In the genomic region with DNA sequence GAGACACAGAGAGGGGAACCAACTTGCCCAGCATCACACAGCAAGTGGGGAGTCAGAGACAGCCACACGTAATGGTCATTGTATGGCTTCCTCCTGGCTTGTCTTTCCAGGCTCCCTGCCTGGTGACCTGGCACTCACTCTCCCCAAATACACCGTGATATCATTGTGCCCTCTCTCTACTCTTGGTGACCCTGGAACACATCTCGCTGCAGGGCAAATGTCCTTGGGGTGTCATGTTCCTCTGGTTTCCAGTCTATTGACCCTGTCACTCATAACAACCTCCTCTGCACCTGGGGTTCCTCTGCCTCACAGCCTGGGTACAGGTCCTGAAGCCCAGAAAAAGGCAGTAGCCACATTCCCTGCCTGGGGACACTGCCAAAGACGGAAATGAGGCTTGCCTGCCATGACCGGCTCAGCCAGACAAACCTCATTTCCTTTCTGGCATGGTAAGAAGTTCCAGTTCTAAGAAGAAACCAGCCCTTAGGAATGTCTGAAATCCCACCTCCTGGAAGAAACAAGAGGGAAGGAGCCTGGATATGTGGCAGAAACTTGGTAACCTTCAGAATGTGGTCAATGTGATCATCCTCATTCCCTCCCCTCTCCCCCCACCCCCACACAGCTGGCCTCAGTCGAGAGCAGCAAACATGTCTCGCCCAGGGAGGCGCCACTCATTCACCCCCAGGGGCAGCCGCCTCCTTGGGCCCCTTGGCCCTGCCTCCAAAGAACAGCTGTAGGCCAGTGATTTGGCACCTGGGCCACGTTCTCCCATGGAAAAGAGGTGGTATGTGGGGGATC, we compare ENCODE assay signal across 8 cellular contexts. TPM values are rescaled to one million over a fixed set of nuclear protein-coding genes. Genes with fewer than 3 reads are reported as not detected.
DNase-seq lines count a peak whose midpoint lies in the region; ATAC-seq and TF ChIP-seq lines count a peak whose summit lies in the region.

No MANE protein-coding gene starts in this region.

- TF ChIP-seq RAD21 in IMR-90 (IDR thresholded peaks at IDR 0.05; ENCODE audit: low read length), result no peak

- WGBS in IMR-90 (ENCODE audit: extremely low coverage in 2 of 2, insufficient read length in 1 of 2), 2 experiments, result no CpG with 5 or more reads among the region's 10 CpGs

- peak overlapping the region; percentile 80 for H4K91ac ChIP-seq in IMR-90 (ENCODE audit: insufficient read depth, low read depth, low read length)

- H3K18ac ChIP-seq in IMR-90 (ENCODE audit: low read depth, low read length), result peak overlapping the region; percentile 82

- H3K9me3 ChIP-seq in IMR-90 (ENCODE audit: control insufficient read depth, insufficient read depth, low read length) (no peaks in the 10 kb centered on the region), thoracic aorta (no peaks in the 10 kb centered on the region)

- no peaks in the 10 kb centered on the region for H3K4me1 Mint-ChIP-seq in central memory CD8-positive, alpha-beta T cell

- peak overlapping the region; percentile 72 for H2AFZ ChIP-seq in IMR-90 (replicated peaks; ENCODE audit: low read length, poor library complexity)

- peak overlapping the region; percentile 76 for H2AK5ac ChIP-seq in IMR-90 (ENCODE audit: low read depth, low read length)

- peak overlapping the region; percentile 62 for H3K4ac ChIP-seq in IMR-90 (ENCODE audit: low read depth, low read length)

- H3K27me3 ChIP-seq in IMR-90 (ENCODE audit: control insufficient read depth, insufficient read depth, low read length) (no peaks in the 10 kb centered on the region), thoracic aorta (replicated peaks; ENCODE audit: insufficient read depth) (no peaks in the 10 kb centered on the region)

- H2BK5ac ChIP-seq in IMR-90 (ENCODE audit: low read depth, low read length, poor library complexity, severe bottlenecking), result peak overlapping the region; percentile 73

- peak overlapping the region; percentile 2; the same call in 1 of the 2 replicates for H3K56ac ChIP-seq in IMR-90 (ENCODE audit: extremely low read depth, insufficient read depth, low read length)

- H2BK15ac ChIP-seq in IMR-90 (ENCODE audit: low read depth, low read length), result peak overlapping the region; percentile 83; the same call in 2 of the 3 replicates

- peak overlapping the region; percentile 75; the same call in 1 of the 2 replicates for H3K23ac ChIP-seq in IMR-90 (ENCODE audit: low read depth, low read length)

- no peaks in the 10 kb centered on the region for H3K9me3 Mint-ChIP-seq in central memory CD8-positive, alpha-beta T cell

- intact Hi-C loops in IMR-90 (cut with micrococcal nuclease), result loop anchor here (2.0 kb wide), 1 partner anchor 26 kb away; no protein-coding TSS in a partner anchor
- intact Hi-C loops in left colon (cut with DNase I, micrococcal nuclease), result no loop called here

- TF ChIP-seq POLR2A in IMR-90 (IDR thresholded peaks at IDR 0.05; ENCODE audit: low read depth, low read length), result no peak

- H4K5ac ChIP-seq in IMR-90 (ENCODE audit: low read depth, low read length), result peak overlapping the region; percentile 91

- peak overlapping the region; percentile 68 for H2BK20ac ChIP-seq in IMR-90 (ENCODE audit: low read depth, low read length)

- H3K4me1 ChIP-seq in IMR-90 (ENCODE audit: control insufficient read depth, insufficient read depth, low read length) (peaks cover 18% of the 10 kb centered on the region), thoracic aorta (ENCODE audit: control insufficient read depth in 1 of 2, low read depth in 2 of 2) (peaks cover 12 to 25% of the 10 kb centered on the region in 2 donors)

- peak overlapping the region; percentile 29 for H2AK9ac ChIP-seq in IMR-90 (replicated peaks; ENCODE audit: low read depth, low read length, poor library complexity)

- peak overlapping the region; percentile 86 for H3K27ac ChIP-seq in IMR-90 (ENCODE audit: insufficient read depth, low read length)
- H3K27ac ChIP-seq in thoracic aorta, result peak overlapping the region; percentile 82 to 83

- peaks cover 23% of the 10 kb centered on the region for H3K36me3 Mint-ChIP-seq in central memory CD8-positive, alpha-beta T cell (ENCODE audit: insufficient read depth)

- peak; percentile 77 for ATAC-seq in IMR-90 (ENCODE audit: low read depth)
- no peak for ATAC-seq in central memory CD8-positive, alpha-beta T cell (replicated peaks; ENCODE audit: extremely low read depth, poor library complexity, severe bottlenecking)
- ATAC-seq in left colon, result peak; percentile 10
- peak; percentile 50 for ATAC-seq in thoracic aorta (ENCODE audit: insufficient number of reproducible peaks, low FRiP score, low read depth)
- no peak for ATAC-seq in HG02798 (IDR thresholded peaks at IDR 0.05; ENCODE audit: poor library complexity, unreplicated experiment)

- no peak overlapping the region for H3K4me3 ChIP-seq in IMR-90 (ENCODE audit: insufficient read depth, low read depth, low read length)
- peak overlapping the region; percentile 31 for H3K4me3 ChIP-seq in thoracic aorta

- H3K9me1 ChIP-seq in IMR-90 (ENCODE audit: insufficient read depth, low read length), result peaks cover 25% of the 10 kb centered on the region

- H3K4me2 ChIP-seq in IMR-90 (ENCODE audit: low read depth, low read length), result peak overlapping the region; percentile 2; the same call in 1 of the 2 replicates

- CTCF ChIA-PET in IMR-90 (lab: Yijun Ruan, JAX), result interaction anchor here (1.0 kb wide), 1 partner anchor 119 kb away, joined by 4 read pairs; no protein-coding TSS in a partner anchor

- POLR2A ChIA-PET in IMR-90 (lab: Charles Lee; ENCODE audit: unreplicated experiment), result no interaction called here

- TF ChIP-seq CTCF in IMR-90 (conservative IDR thresholded peaks at IDR 0.05; ENCODE audit: low read depth, low read length) (no peak), thoracic aorta (IDR thresholded peaks at IDR 0.05) (no peak)

- in situ Hi-C loops in IMR-90 (cut with MboI; ENCODE audit: low sequenced_read_pairs), result no loop called here

- H3K79me1 ChIP-seq in IMR-90 (ENCODE audit: low read depth in 1 of 2, low read length in 2 of 2), result peaks cover 0 to 22% of the 10 kb centered on the region in 2 experiments; a peak in 1 of 4 replicates

- peak overlapping the region; percentile 28 for H2BK120ac ChIP-seq in IMR-90 (ENCODE audit: low read depth, low read length)

- no peaks in the 10 kb centered on the region for H3K27me3 Mint-ChIP-seq in central memory CD8-positive, alpha-beta T cell

- dilution Hi-C loops in IMR-90 (cut with HindIII; ENCODE audit: low sequenced_read_pairs, unreplicated experiment), result no loop called here

- H4K8ac ChIP-seq in IMR-90 (ENCODE audit: low read depth in 2 of 2, low read length in 2 of 2), result peak overlapping the region; percentile 83 to 88

- DNase-seq in IMR-90 (peak; percentile 89), left colon (no peak), thoracic aorta (ENCODE audit: low spot score) (no peak), RPMI8226 (no peak), HuH-7 (ENCODE audit: low spot score) (no peak)
- DNase-seq in central memory CD8-positive, alpha-beta T cell (ENCODE audit: low spot score in 2 of 2), result no peak
- no peak for DNase-seq in activated CD4-positive, alpha-beta T cell treated with anti-CD3 and anti-CD28 coated beads for 4 hours

- H3K36me3 ChIP-seq in IMR-90 (ENCODE audit: control insufficient read depth, insufficient read depth, low read length) (peaks cover 7% of the 10 kb centered on the region; the same call in 1 of the 2 replicates), thoracic aorta (peaks cover 12% of the 10 kb centered on the region)

- H3K9ac ChIP-seq in IMR-90 (ENCODE audit: low read depth, low read length), result peak overlapping the region; percentile 18; the same call in 1 of the 2 replicates

- peak overlapping the region; percentile 16 for H3K27ac Mint-ChIP-seq in central memory CD8-positive, alpha-beta T cell (ENCODE audit: low read depth)

- BruUV-seq in IMR-90 (replicated peaks; lab: Mats Ljungman, UMichigan), result no TSS peak

- no peak overlapping the region for H3K4me3 Mint-ChIP-seq in central memory CD8-positive, alpha-beta T cell

- no peaks in the 10 kb centered on the region for H4K20me1 ChIP-seq in IMR-90 (ENCODE audit: insufficient read depth, low read length)

- H3K14ac ChIP-seq in IMR-90 (replicated peaks; ENCODE audit: low read depth, low read length), result peak overlapping the region; percentile 69

TF ChIP-seq in IMR-90, 13 proteins besides CTCF, POLR2A, EP300 and RAD21:
- no peak for TF ChIP-seq MXI1 (IDR thresholded peaks at IDR 0.05; ENCODE audit: borderline replicate concordance, low read depth, low read length)
- TF ChIP-seq MAFK (IDR thresholded peaks at IDR 0.05; ENCODE audit: low read depth, low read length), result no peak
- no peak for TF ChIP-seq SMC3 (IDR thresholded peaks at IDR 0.05; ENCODE audit: low read depth, low read length)
- TF ChIP-seq, protein P1, sequence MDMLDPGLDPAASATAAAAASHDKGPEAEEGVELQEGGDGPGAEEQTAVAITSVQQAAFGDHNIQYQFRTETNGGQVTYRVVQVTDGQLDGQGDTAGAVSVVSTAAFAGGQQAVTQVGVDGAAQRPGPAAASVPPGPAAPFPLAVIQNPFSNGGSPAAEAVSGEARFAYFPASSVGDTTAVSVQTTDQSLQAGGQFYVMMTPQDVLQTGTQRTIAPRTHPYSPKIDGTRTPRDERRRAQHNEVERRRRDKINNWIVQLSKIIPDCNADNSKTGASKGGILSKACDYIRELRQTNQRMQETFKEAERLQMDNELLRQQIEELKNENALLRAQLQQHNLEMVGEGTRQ (IDR thresholded peaks at IDR 0.05; ENCODE audit: low read depth, low read length), result no peak
- no peak for TF ChIP-seq NFE2L2 (IDR thresholded peaks at IDR 0.05; ENCODE audit: low read depth, low read length)
- no peak for TF ChIP-seq CEBPB (IDR thresholded peaks at IDR 0.05; ENCODE audit: low read depth, low read length)
- no peak for TF ChIP-seq BHLHE40 (IDR thresholded peaks at IDR 0.05; ENCODE audit: low read depth, low read length)
- TF ChIP-seq MAZ (IDR thresholded peaks at IDR 0.05; ENCODE audit: borderline replicate concordance, low read depth, low read length), result 0 out of 2 replicates have a peak, but pooled peaks have one; percentile 62
TF ChIP-seq in IMR-90: peak in this region for 1.

RNA-seq across cellular contexts. Expression of a gene that starts 30.6 kb away (rescaled TPM):
- total RNA-seq in IMR-90 (2012; rRNA removed), result 36.0 and 37.8 TPM in 2 replicates
- polyA plus RNA-seq in IMR-90 (2012; rRNA removed), result 8.6 and 11.1 TPM in 2 replicates
- polyA plus RNA-seq in IMR-90 (2012; cell fraction: cytosol; rRNA removed), result 3.0 and 4.1 TPM in 2 replicates
- polyA plus RNA-seq in IMR-90 (2012; cell fraction: nucleus; rRNA removed; ENCODE audit: low replicate concordance), result 1.4 and 6.1 TPM in 2 replicates
- total RNA-seq in left colon, result 10 to 100 TPM; 15.3 to 16.6 TPM
- total RNA-seq in thoracic aorta, result 10 to 100 TPM; 14.9 to 19.0 TPM

Comparison
In these comparisons a context has a peak if more than half of its experiments do, and no peak if none do; other contexts are left out.
1. ATAC-seq: peak in IMR-90 (single experiment), left colon (single experiment) and thoracic aorta (single experiment); none in central memory CD8-positive, alpha-beta T cell (single experiment) and HG02798 (single experiment).